ENCODE assay signal across 9 cellular contexts in genomic region chr12:92899388-92900001, GRCh38. TPM values are rescaled to one million over a fixed set of nuclear protein-coding genes. Genes with fewer than 3 reads are reported as not detected.
DNase-seq lines count a peak whose midpoint lies in the region; ATAC-seq and TF ChIP-seq lines count a peak whose summit lies in the region.
"Had no signal": no experiment of that assay in that cellular context is flagged by ENCODE, and none has a peak within 500 bp of the region (broad histone marks: within the 10 kb centered on the region; RNA-seq: fewer than 3 reads in every experiment).

No MANE protein-coding gene starts in this region.

- TF ChIP-seq CTCF in AG09319 (IDR thresholded peaks at IDR 0.05; ENCODE audit: low read depth, low read length) = no peak
- TF ChIP-seq CTCF in epithelial cell of esophagus (IDR thresholded peaks at IDR 0.05; ENCODE audit: insufficient read depth, low read depth, low read length, missing control alignments) = no peak

- CTCF ChIA-PET in CD4-positive, alpha-beta memory T cell (lab: Charles Lee; ENCODE audit: partially characterized antibody) = interaction anchor here (0.7 to 1.4 kb wide), 2 partner anchors 11 to 1464 kb away, joined by 3 to 5 read pairs; no protein-coding TSS in a partner anchor

- no peak for ATAC-seq in GM18505 (IDR thresholded peaks at IDR 0.05; ENCODE audit: unreplicated experiment)

- peaks cover 4 to 9% of the 10 kb centered on the region in 2 donors for H3K36me3 Mint-ChIP-seq in CD4-positive, alpha-beta memory T cell

- peak overlapping the region; percentile 34 for H3K4me3 ChIP-seq in epithelial cell of esophagus (ENCODE audit: low read length)
- H3K4me3 ChIP-seq in CD4-positive, alpha-beta memory T cell (ENCODE audit: low read length in 2 of 2) = no peak overlapping the region

- H3K27ac ChIP-seq in CD4-positive, alpha-beta memory T cell (ENCODE audit: low read depth, low read length) = no peak overlapping the region

- peaks cover 0 to 22% (median 19%) of the 10 kb centered on the region in 4 donors for H3K4me1 Mint-ChIP-seq in CD4-positive, alpha-beta memory T cell

- H3K27ac Mint-ChIP-seq in CD4-positive, alpha-beta memory T cell = peak overlapping the region in 1 of 7 donors; percentile 89

- intact Hi-C loops in CD4-positive, alpha-beta memory T cell (cut with micrococcal nuclease) = no loop called here

- no peaks in the 10 kb centered on the region for H3K36me3 ChIP-seq in CD4-positive, alpha-beta memory T cell (ENCODE audit: insufficient read depth, low read length)

- no peaks in the 10 kb centered on the region for H3K27me3 ChIP-seq in CD4-positive, alpha-beta memory T cell (ENCODE audit: insufficient read depth, low read length)

- no peak for TF ChIP-seq POLR2A in GM18505 (IDR thresholded peaks at IDR 0.05; ENCODE audit: borderline replicate concordance, extremely low read depth, insufficient read depth, insufficient read length)

- peaks cover 6% of the 10 kb centered on the region for H3K4me1 ChIP-seq in CD4-positive, alpha-beta memory T cell (ENCODE audit: insufficient read depth, low read length)

- peaks cover 0 to 2% (median 0%) of the 10 kb centered on the region in 8 donors for H3K9me3 Mint-ChIP-seq in CD4-positive, alpha-beta memory T cell
- H3K9me3 Mint-ChIP-seq: central memory CD8-positive, alpha-beta T cell had no signal

- DNase-seq in AG09319 (ENCODE audit: extremely low read depth, low read depth) (peak; percentile 92), NCI-H2196 treated with DMSO at 0.1 percent for 48 hours (lab: John Stamatoyannopoulos, UW; ENCODE audit: unreplicated experiment) (peak; percentile 13), epithelial cell of esophagus (ENCODE audit: low read depth) (peak; percentile 98), mucosa of gallbladder (ENCODE audit: low spot score) (peak; percentile 79), HUDEP-2 (lab: John Stamatoyannopoulos, UW; ENCODE audit: unreplicated experiment in 76 of 76) (no peak)
- DNase-seq in CD4-positive, alpha-beta memory T cell = no peak
- no peak for DNase-seq in stimulated activated CD4-positive, alpha-beta T cell treated with anti-CD3 and anti-CD28 coated beads, Interleukin-15, amount 100 ng/mL, for 24 hours

- H3K9me3 ChIP-seq in CD4-positive, alpha-beta memory T cell (ENCODE audit: control insufficient read depth in 1 of 2, low read length in 2 of 2) = no peaks in the 10 kb centered on the region

- no peak overlapping the region for H3K4me3 Mint-ChIP-seq in CD4-positive, alpha-beta memory T cell
- H3K4me3 Mint-ChIP-seq: central memory CD8-positive, alpha-beta T cell had no signal

- no peaks in the 10 kb centered on the region for H3K27me3 Mint-ChIP-seq in CD4-positive, alpha-beta memory T cell
- H3K27me3 Mint-ChIP-seq: central memory CD8-positive, alpha-beta T cell had no signal

- POLR2A ChIA-PET in CD4-positive, alpha-beta memory T cell (lab: Charles Lee; ENCODE audit: partially characterized antibody) = interaction anchor here (1.3 kb wide), 1 partner anchor 27 kb away, joined by 4 read pairs; no protein-coding TSS in a partner anchor

RNA-seq across cellular contexts. Expression of gene EEA1, which starts 29.6 kb away (rescaled TPM):
- 30.0 TPM for total RNA-seq in mucosa of gallbladder
- total RNA-seq in CD4-positive, alpha-beta memory T cell = 10 to 100 TPM; 16.1 to 16.4 TPM
- 10 to 100 TPM in 1 of 2 donors, 1 to 10 TPM in 1; 2.8 to 16.2 TPM for polyA plus RNA-seq in CD4-positive, alpha-beta memory T cell

Comparison
In these comparisons a context has a peak if more than half of its experiments do, and no peak if none do; other contexts are left out.
1. DNase-seq: peak in AG09319 (single experiment), NCI-H2196 treated with DMSO at 0.1 percent for 48 hours (single experiment), epithelial cell of esophagus (single experiment) and mucosa of gallbladder (single experiment); none in CD4-positive, alpha-beta memory T cell (0 of 5), stimulated activated CD4-positive, alpha-beta T cell treated with anti-CD3 and anti-CD28 coated beads, Interleukin-15, amount 100 ng/mL, for 24 hours (single experiment) and HUDEP-2 (0 of 76).